1 cellular context compared by ENCODE assay signal in the genomic region with DNA sequence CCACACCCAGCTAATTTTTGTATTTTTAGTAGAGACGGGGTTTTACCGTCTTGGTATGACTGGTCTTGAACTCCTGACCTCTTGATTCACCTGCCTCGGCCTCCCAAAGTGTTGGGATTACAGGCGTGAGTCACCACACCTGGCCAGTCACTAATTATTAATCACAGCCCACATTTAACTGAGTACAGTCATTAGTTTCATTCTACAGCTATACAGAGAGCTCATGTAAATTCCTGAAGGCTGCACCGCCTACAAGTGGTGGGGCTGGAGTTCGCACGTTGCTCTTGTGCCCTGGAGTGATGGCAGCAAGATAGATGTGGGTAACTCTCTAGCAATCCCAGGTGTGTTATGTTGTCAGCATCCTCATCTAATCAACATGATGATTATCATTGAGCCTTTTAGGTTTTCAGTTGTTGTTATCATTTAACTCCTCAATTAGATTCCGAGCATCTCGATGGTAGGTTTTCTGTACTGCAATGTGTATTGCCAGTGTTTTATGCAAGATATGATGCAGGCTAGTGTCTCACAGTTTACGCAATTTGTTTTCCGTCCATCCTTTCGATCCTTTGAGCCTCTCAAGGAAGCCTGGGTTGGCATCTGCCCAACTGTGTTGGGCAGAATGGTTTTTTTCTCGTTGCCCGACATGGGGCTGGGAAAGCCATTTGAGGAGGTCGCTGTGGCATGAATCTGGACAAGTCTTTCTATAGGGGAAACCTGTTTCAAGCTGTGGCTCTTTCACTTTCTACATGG.
TF ChIP-seq lines count a peak whose summit lies in the region.

No MANE protein-coding gene starts in this region.

TF ChIP-seq in GM23338, 12 proteins besides CTCF, POLR2A, EP300 and RAD21 (continued from another document):
- TF ChIP-seq ZNF331 (CRISPR knock-in tag; IDR thresholded peaks at IDR 0.05; ENCODE audit: low read depth) (no peak), EZH2phosphoT487 (IDR thresholded peaks at IDR 0.05; ENCODE audit: unreplicated experiment) (no peak), ZNF114 (CRISPR knock-in tag; IDR thresholded peaks at IDR 0.05) (no peak), CREB1 (CRISPR knock-in tag; IDR thresholded peaks at IDR 0.05; ENCODE audit: low read depth) (no peak)
